Comparison of ENCODE assay signal across 8 cellular contexts in genomic region chr22:49670610-49671330, GRCh38.
DNase-seq lines count a peak whose midpoint lies in the region; ATAC-seq, FAIRE-seq and TF ChIP-seq lines count a peak whose summit lies in the region.

No MANE protein-coding gene starts in this region.

- H3K27me3 Mint-ChIP-seq in CD4-positive, alpha-beta memory T cell: peaks cover 11 to 21% of the 10 kb centered on the region in 2 donors

- H3K23ac ChIP-seq in H1 (ENCODE audit: insufficient read length): no peak overlapping the region

- H3K4me3 Mint-ChIP-seq in CD4-positive, alpha-beta memory T cell: peak overlapping the region; percentile 71 to 84 (median 76)

- no peak overlapping the region for H2AK5ac ChIP-seq in H1 (ENCODE audit: low read depth, low read length)

- TF ChIP-seq POLR2A in Peyer's patch (IDR thresholded peaks at IDR 0.05): no peak
- no peak for TF ChIP-seq POLR2A in H1 (IDR thresholded peaks at IDR 0.05; ENCODE audit: control extremely low read depth in 1 of 2, low read depth in 2 of 2, low read length in 2 of 2)

- 4% methylated on average over 18 of the region's 45 CpGs; no CpG with 5 or more reads in 1 of the 2 experiments for WGBS in H1 (ENCODE audit: extremely low coverage in 1 of 2, insufficient coverage in 1 of 2, insufficient read length in 1 of 2, insufficient replicate concordance in 2 of 2, low coverage in 1 of 2, low lambda C conversion rate in 2 of 2, missing lambda C conversion rate in 1 of 2), 2 experiments

- H3K23me2 ChIP-seq in H1 (ENCODE audit: low read depth, low read length): peaks cover 9% of the 10 kb centered on the region; the same call in 1 of the 2 replicates

- no peak overlapping the region for H3K27ac ChIP-seq in CD4-positive, alpha-beta memory T cell (ENCODE audit: low read depth, low read length)
- H3K27ac ChIP-seq in Peyer's patch (no peak overlapping the region), H1 (ENCODE audit: low read depth, low read length) (no peak overlapping the region)

- H3K4me2 ChIP-seq in H1 (ENCODE audit: insufficient read depth in 1 of 2, low read depth in 2 of 2, low read length in 2 of 2): peak overlapping the region; percentile 80 to 95

- H3K4me1 ChIP-seq in CD4-positive, alpha-beta memory T cell (ENCODE audit: insufficient read depth, low read length): peaks cover 20% of the 10 kb centered on the region
- H3K4me1 ChIP-seq in Peyer's patch (peaks cover 0 to 14% (median 4%) of the 10 kb centered on the region in 4 donors), H1 (replicated peaks in 1 of 4; ENCODE audit: control insufficient read depth in 3 of 4, insufficient read depth in 4 of 4, low read length in 3 of 4) (peaks cover 0 to 16% (median 4%) of the 10 kb centered on the region in 4 experiments)

- H3K4me1 Mint-ChIP-seq in CD4-positive, alpha-beta memory T cell: peaks cover 16 to 38% (median 28%) of the 10 kb centered on the region in 4 donors

- H4K8ac ChIP-seq in H1 (ENCODE audit: extremely low read depth, insufficient read depth, low read length): no peak overlapping the region; the same call in 1 of the 2 replicates

- H3K79me1 ChIP-seq in H1 (ENCODE audit: low read depth, low read length): no peaks in the 10 kb centered on the region

- POLR2A ChIA-PET in CD4-positive, alpha-beta memory T cell (lab: Charles Lee; ENCODE audit: partially characterized antibody): interaction anchor here (1.8 kb wide), 1 partner anchor 14 kb away, joined by 10 read pairs; no protein-coding TSS in a partner anchor
- POLR2A ChIA-PET in H1 (lab: Charles Lee; ENCODE audit: partially characterized antibody): interaction anchor here (1.3 kb wide), 1 partner anchor 12 kb away, joined by 4 read pairs; no protein-coding TSS in a partner anchor

- no peak overlapping the region for H4K91ac ChIP-seq in H1 (replicated peaks; ENCODE audit: insufficient read length, low read length)

- H3K4me3 ChIP-seq in CD4-positive, alpha-beta memory T cell (ENCODE audit: low read length in 2 of 2): peak overlapping the region in 1 of 2 donors; percentile 43
- peak overlapping the region; percentile 11 to 61 (median 46) for H3K4me3 ChIP-seq in Peyer's patch
- peak overlapping the region; percentile 19 to 64 (median 34) for H3K4me3 ChIP-seq in H1 (ENCODE audit: extremely low read depth in 1 of 4, insufficient read depth in 2 of 4, low read depth in 3 of 4, low read length in 4 of 4)

- H3K27ac Mint-ChIP-seq in CD4-positive, alpha-beta memory T cell: peak overlapping the region in 2 of 7 donors; percentile 32 to 72

- no peak for DNase-seq in CD4-positive, alpha-beta memory T cell
- DNase-seq in Peyer's patch (peak in 2 of 3 donors; percentile 46 to 51), H1 (ENCODE audit: low read depth in 1 of 2, low spot score in 2 of 2) (peak in 1 of 2 experiments; percentile 70), posterior vena cava (ENCODE audit: low spot score) (peak; percentile 75), DMS53 treated with DMSO at 0.1 percent for 48 hours (lab: John Stamatoyannopoulos, UW; ENCODE audit: unreplicated experiment) (no peak), NCI-H2196 treated with DMSO at 0.1 percent for 48 hours (lab: John Stamatoyannopoulos, UW; ENCODE audit: unreplicated experiment) (no peak)

- no peak overlapping the region for H3K18ac ChIP-seq in H1 (ENCODE audit: extremely low read depth, low read length)

- peaks cover 0 to 1% of the 10 kb centered on the region in 2 experiments for H4K20me1 ChIP-seq in H1 (replicated peaks in 1 of 2; ENCODE audit: control insufficient read depth in 1 of 2, insufficient read depth in 2 of 2, low read length in 2 of 2)

- CTCF ChIA-PET in CD4-positive, alpha-beta memory T cell (lab: Charles Lee; ENCODE audit: partially characterized antibody): no interaction called here
- CTCF ChIA-PET in H1 (lab: Charles Lee; ENCODE audit: partially characterized antibody): interaction anchor here (1.0 to 1.4 kb wide), 2 partner anchors 366 to 624 kb away, joined by 3 to 4 read pairs; no protein-coding TSS in a partner anchor

- no peaks in the 10 kb centered on the region for H3K9me3 Mint-ChIP-seq in CD4-positive, alpha-beta memory T cell

- ATAC-seq in GM19395 (IDR thresholded peaks at IDR 0.05; ENCODE audit: unreplicated experiment) (no peak), GM19035 (IDR thresholded peaks at IDR 0.05; ENCODE audit: unreplicated experiment) (no peak)

- H3K79me2 ChIP-seq in H1 (ENCODE audit: control insufficient read depth in 1 of 2, insufficient read depth in 2 of 2, low read length in 2 of 2): no peaks in the 10 kb centered on the region

- TF ChIP-seq EP300 in H1 (IDR thresholded peaks at IDR 0.05; ENCODE audit: borderline replicate concordance in 1 of 2, low read depth in 2 of 2, low read length in 2 of 2): no peak

- H4K5ac ChIP-seq in H1 (ENCODE audit: insufficient read length, low read depth, low read length): no peak overlapping the region

- no peak overlapping the region for H2BK120ac ChIP-seq in H1 (replicated peaks; ENCODE audit: low read depth, low read length)

- intact Hi-C loops in CD4-positive, alpha-beta memory T cell (cut with micrococcal nuclease): no loop called here
- intact Hi-C loops in posterior vena cava (cut with DNase I): no loop called here

- H2BK5ac ChIP-seq in H1 (ENCODE audit: low read depth, low read length): no peak overlapping the region

- H3K14ac ChIP-seq in H1 (ENCODE audit: insufficient read length): no peak overlapping the region

- no peaks in the 10 kb centered on the region for H3K9me3 ChIP-seq in CD4-positive, alpha-beta memory T cell (ENCODE audit: control insufficient read depth in 1 of 2, low read length in 2 of 2)
- H3K9me3 ChIP-seq in Peyer's patch (peaks cover 0 to 9% (median 0%) of the 10 kb centered on the region in 4 donors), H1 (ENCODE audit: insufficient read depth in 2 of 2, low read depth in 1 of 2, low read length in 1 of 2) (peaks cover 0 to 6% of the 10 kb centered on the region in 2 experiments; a peak in 3 of 4 replicates)

- FAIRE-seq in H1 (lab: Jason Lieb, UNC): no peak

- H3K36me3 ChIP-seq in CD4-positive, alpha-beta memory T cell (ENCODE audit: insufficient read depth, low read length): no peaks in the 10 kb centered on the region
- no peaks in the 10 kb centered on the region for H3K36me3 ChIP-seq in Peyer's patch
- no peaks in the 10 kb centered on the region for H3K36me3 ChIP-seq in H1 (ENCODE audit: control insufficient read depth in 2 of 4, insufficient read depth in 4 of 4, low read length in 3 of 4)

- no peak overlapping the region for H3K9ac ChIP-seq in H1 (replicated peaks in 1 of 4; ENCODE audit: extremely low read depth in 1 of 4, low read depth in 3 of 4, low read length in 3 of 4)

- no peak overlapping the region for H2AFZ ChIP-seq in H1 (ENCODE audit: low read length)

- no peak overlapping the region for H2BK15ac ChIP-seq in H1 (ENCODE audit: low read length)

- H2BK20ac ChIP-seq in H1 (ENCODE audit: low read length): no peak overlapping the region

- H2BK12ac ChIP-seq in H1 (ENCODE audit: low read depth, low read length): no peak overlapping the region

- peaks cover 11% of the 10 kb centered on the region for H3K27me3 ChIP-seq in CD4-positive, alpha-beta memory T cell (ENCODE audit: insufficient read depth, low read length)
- H3K27me3 ChIP-seq in Peyer's patch: peaks cover 0 to 5% of the 10 kb centered on the region in 2 donors
- peaks cover 24 to 51% (median 37%) of the 10 kb centered on the region in 4 experiments for H3K27me3 ChIP-seq in H1 (replicated peaks in 1 of 4; ENCODE audit: control insufficient read depth in 3 of 4, extremely low read depth in 1 of 4, insufficient read depth in 3 of 4, low read length in 3 of 4)

- TF ChIP-seq RAD21 in H1 (IDR thresholded peaks at IDR 0.05 in 1 of 2, conservative IDR thresholded peaks at IDR 0.05 in 1 of 2; ENCODE audit: low read depth in 2 of 2, low read length in 2 of 2): peak in 1 of 2 experiments; percentile 16; a peak in 2 of 4 replicates

- no peak overlapping the region for H3K4ac ChIP-seq in H1 (replicated peaks; ENCODE audit: insufficient read length, low read depth, low read length)

- no peaks in the 10 kb centered on the region for H3K36me3 Mint-ChIP-seq in CD4-positive, alpha-beta memory T cell

- TF ChIP-seq CTCF in Peyer's patch (IDR thresholded peaks at IDR 0.05): no peak
- no peak for TF ChIP-seq CTCF in H1 (IDR thresholded peaks at IDR 0.05; ENCODE audit: control extremely low read depth in 1 of 3, insufficient read depth in 1 of 3, low read depth in 1 of 3, low read length in 3 of 3)

- no peak overlapping the region for H3K56ac ChIP-seq in H1 (replicated peaks; ENCODE audit: insufficient read length, low read depth, low read length)

TF ChIP-seq in H1, 55 proteins besides CTCF, POLR2A, EP300 and RAD21:
- no peak for TF ChIP-seq RXRA (IDR thresholded peaks at IDR 0.05; ENCODE audit: insufficient read depth, low read depth, low read length)
- no peak for TF ChIP-seq NANOG (IDR thresholded peaks at IDR 0.05; ENCODE audit: insufficient read depth, low read depth, low read length, poor library complexity, severe bottlenecking)
- TF ChIP-seq NRF1 (IDR thresholded peaks at IDR 0.05; ENCODE audit: low read depth, low read length): no peak
- no peak for TF ChIP-seq POU5F1 (IDR thresholded peaks at IDR 0.05; ENCODE audit: low read depth, low read length)
- TF ChIP-seq HDAC6 (IDR thresholded peaks at IDR 0.05; ENCODE audit: low read depth, low read length): no peak
- no peak for TF ChIP-seq CHD2 (IDR thresholded peaks at IDR 0.05; ENCODE audit: low read length)
TF ChIP-seq in H1: peak in this region for 0.

Comparison
In these comparisons a context has a peak if more than half of its experiments do, and no peak if none do; other contexts are left out.
1. DNase-seq: peak in Peyer's patch (2 of 3) and posterior vena cava (single experiment); none in CD4-positive, alpha-beta memory T cell (0 of 5), DMS53 treated with DMSO at 0.1 percent for 48 hours (single experiment) and NCI-H2196 treated with DMSO at 0.1 percent for 48 hours (single experiment).